17 cellular contexts compared by ENCODE assay signal in the genomic region with DNA sequence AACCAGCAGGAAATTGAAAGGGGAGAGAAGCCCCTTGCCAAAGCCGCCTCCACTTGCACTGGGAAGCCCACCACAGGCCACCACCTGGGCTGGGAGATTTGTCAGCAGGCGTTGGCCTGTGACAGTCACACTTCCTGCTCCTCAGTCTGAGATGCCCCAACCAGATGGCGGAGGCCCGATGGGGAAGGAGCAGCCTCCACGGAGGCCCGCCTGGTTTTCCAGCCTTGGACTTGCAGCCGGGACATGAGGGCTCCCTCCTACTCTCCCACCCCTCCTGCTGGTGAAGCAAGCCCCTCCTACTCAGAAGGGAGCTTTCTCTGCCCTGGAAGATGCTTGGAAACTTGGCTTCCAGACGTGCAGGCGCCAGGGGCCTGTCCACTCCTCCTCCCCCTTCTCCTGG.
DNase-seq lines count a peak whose midpoint lies in the region; ATAC-seq and TF ChIP-seq lines count a peak whose summit lies in the region.
"Had no signal": no experiment of that assay in that cellular context is flagged by ENCODE, and none has a peak within 500 bp of the region (broad histone marks: within the 10 kb centered on the region; RNA-seq: fewer than 3 reads in every experiment).

No MANE protein-coding gene starts in this region.

- no peak overlapping the region for H2BK120ac ChIP-seq in trophoblast cell (ENCODE audit: insufficient read depth, low read length, poor library complexity)

- no peak overlapping the region for H4K8ac ChIP-seq in trophoblast cell (ENCODE audit: low read depth, low read length)

- H3K79me2 ChIP-seq in trophoblast cell (ENCODE audit: control insufficient read depth, insufficient read depth, low read length, poor library complexity) = no peaks in the 10 kb centered on the region

- H3K4me1 ChIP-seq in BLaER1 = peaks cover 67% of the 10 kb centered on the region
- no peaks in the 10 kb centered on the region for H3K4me1 ChIP-seq in trophoblast cell (ENCODE audit: control insufficient read depth in 1 of 2, insufficient read depth in 2 of 2, low read length in 2 of 2)
- H3K4me1 ChIP-seq in psoas muscle = no peaks in the 10 kb centered on the region

- no CpG with 5 or more reads among the region's 9 CpGs for WGBS in trophoblast cell (ENCODE audit: extremely low coverage, insufficient coverage, insufficient read length)
- WGBS in psoas muscle, 3 donors = 78 to 90% (median 84%) methylated on average over 8 to 9 of the region's 9 CpGs

- no peak overlapping the region for H2BK12ac ChIP-seq in trophoblast cell (ENCODE audit: low read length)

- no peak overlapping the region for H3K4ac ChIP-seq in trophoblast cell (ENCODE audit: low read depth, low read length)

- H3K36me3 ChIP-seq in BLaER1 (no peaks in the 10 kb centered on the region), trophoblast cell (ENCODE audit: control insufficient read depth in 1 of 2, insufficient read depth in 2 of 2, low read length in 2 of 2) (no peaks in the 10 kb centered on the region), psoas muscle (ENCODE audit: insufficient read depth in 1 of 2, low read depth in 1 of 2) (no peaks in the 10 kb centered on the region)

- no peak overlapping the region for H2BK5ac ChIP-seq in trophoblast cell (ENCODE audit: low read depth, low read length, poor library complexity)

- POLR2A ChIA-PET in activated B cell treated with CpG ODN at 0.5 μM for 24 hours (lab: Charles Lee) = no interaction called here

- H2AK5ac ChIP-seq in trophoblast cell (ENCODE audit: low read length) = no peak overlapping the region

- DNase-seq in Jurkat, Clone E6-1 (ENCODE audit: low read depth, low spot score) = peak; percentile 11
- DNase-seq in activated B cell treated with CpG ODN at 0.5 μM for 24 hours = no peak
- no peak for DNase-seq in trophoblast cell
- DNase-seq in NCI-H2171 treated with DMSO at 0.1 percent for 48 hours (lab: John Stamatoyannopoulos, UW) = no peak
- DNase-seq in endothelial cell (ENCODE audit: low spot score) = no peak
- DNase-seq in psoas muscle = no peak
- DNase-seq: ACHN; CD8-positive, alpha-beta T cell; COR-L47; DMS153; DMS79 treated with DMSO at 0.1 percent for 48 hours; GDM1; GM23248; KG1 had no signal

- H3K14ac ChIP-seq in trophoblast cell (ENCODE audit: low read length) = no peak overlapping the region

- H3K9me3 Mint-ChIP-seq in activated B cell treated with CpG ODN at 0.5 μM for 24 hours = no peaks in the 10 kb centered on the region
- no peaks in the 10 kb centered on the region for H3K9me3 Mint-ChIP-seq in endothelial cell (ENCODE audit: unreplicated experiment)
- H3K9me3 Mint-ChIP-seq: CD8-positive, alpha-beta T cell had no signal

- no peaks in the 10 kb centered on the region for H4K20me1 ChIP-seq in BLaER1

- H3K27me3 ChIP-seq in BLaER1 (no peaks in the 10 kb centered on the region), trophoblast cell (ENCODE audit: insufficient read depth, low read length) (no peaks in the 10 kb centered on the region), psoas muscle (ENCODE audit: insufficient read depth in 3 of 3, low read length in 2 of 3) (peaks cover 0 to 2% (median 0%) of the 10 kb centered on the region in 3 donors)

- H4K12ac ChIP-seq in trophoblast cell (ENCODE audit: low read depth, low read length) = no peak overlapping the region

- H3K4me1 Mint-ChIP-seq in activated B cell treated with CpG ODN at 0.5 μM for 24 hours (no peaks in the 10 kb centered on the region), endothelial cell (ENCODE audit: unreplicated experiment) (peaks cover 3% of the 10 kb centered on the region)

- TF ChIP-seq CTCF in activated B cell treated with CpG ODN at 0.5 μM for 24 hours (IDR thresholded peaks at IDR 0.05) (no peak), endothelial cell (IDR thresholded peaks at IDR 0.05; ENCODE audit: unreplicated experiment) (no peak), psoas muscle (IDR thresholded peaks at IDR 0.05) (no peak)

- H4K91ac ChIP-seq in trophoblast cell (ENCODE audit: low read depth, low read length) = no peak overlapping the region

- CTCF ChIA-PET in activated B cell treated with CpG ODN at 0.5 μM for 24 hours (lab: Charles Lee) = no interaction called here

- H3K4me2 ChIP-seq in BLaER1 = peak overlapping the region; percentile 66
- H3K4me2 ChIP-seq in trophoblast cell (ENCODE audit: low read length) = no peak overlapping the region

- no peaks in the 10 kb centered on the region for H3K36me3 Mint-ChIP-seq in activated B cell treated with CpG ODN at 0.5 μM for 24 hours (ENCODE audit: low read depth)
- no peaks in the 10 kb centered on the region for H3K36me3 Mint-ChIP-seq in endothelial cell (ENCODE audit: low read depth, unreplicated experiment)
- H3K36me3 Mint-ChIP-seq: CD8-positive, alpha-beta T cell had no signal

- ATAC-seq in activated B cell treated with CpG ODN at 0.5 μM for 24 hours (ENCODE audit: low read depth) (no peak), psoas muscle (no peak)
- ATAC-seq: CD8-positive, alpha-beta T cell; HCT116 had no signal

- H3K9me3 ChIP-seq in BLaER1 = no peaks in the 10 kb centered on the region
- peaks cover 3% of the 10 kb centered on the region for H3K9me3 ChIP-seq in trophoblast cell (ENCODE audit: insufficient read depth, low read depth, low read length)
- H3K9me3 ChIP-seq in psoas muscle = no peaks in the 10 kb centered on the region

- H3K23ac ChIP-seq in trophoblast cell (ENCODE audit: low read length) = no peak overlapping the region

- H3K9ac ChIP-seq in BLaER1 (no peak overlapping the region), trophoblast cell (ENCODE audit: low read length) (no peak overlapping the region)
- H3K9ac ChIP-seq: GM23248 had no signal

- no peak overlapping the region for H3K4me3 Mint-ChIP-seq in activated B cell treated with CpG ODN at 0.5 μM for 24 hours
- no peak overlapping the region for H3K4me3 Mint-ChIP-seq in endothelial cell (ENCODE audit: unreplicated experiment)
- H3K4me3 Mint-ChIP-seq: CD8-positive, alpha-beta T cell had no signal

- H3K27ac Mint-ChIP-seq in activated B cell treated with CpG ODN at 0.5 μM for 24 hours = peak overlapping the region; percentile 16
- no peak overlapping the region for H3K27ac Mint-ChIP-seq in endothelial cell (ENCODE audit: unreplicated experiment)
- H3K27ac Mint-ChIP-seq: CD8-positive, alpha-beta T cell had no signal

- no peak overlapping the region for H3K4me3 ChIP-seq in BLaER1
- no peak overlapping the region for H3K4me3 ChIP-seq in Jurkat, Clone E6-1 (ENCODE audit: low read length)
- H3K4me3 ChIP-seq in trophoblast cell (ENCODE audit: low read depth, low read length) = no peak overlapping the region
- no peak overlapping the region for H3K4me3 ChIP-seq in psoas muscle
- H3K4me3 ChIP-seq: GM23248 had no signal

- no peaks in the 10 kb centered on the region for H3K79me1 ChIP-seq in trophoblast cell (ENCODE audit: low read length)

- H3K27ac ChIP-seq in BLaER1 = no peak overlapping the region
- no peak overlapping the region for H3K27ac ChIP-seq in trophoblast cell (ENCODE audit: low read depth, low read length)
- no peak overlapping the region for H3K27ac ChIP-seq in psoas muscle
- H3K27ac ChIP-seq: C4-2B, GM23248 had no signal

- peak overlapping the region; percentile 19 for H2AFZ ChIP-seq in trophoblast cell (ENCODE audit: insufficient read depth, low read length, poor library complexity)
- H2AFZ ChIP-seq: GM23248 had no signal

- intact Hi-C loops in activated B cell treated with CpG ODN at 0.5 μM for 24 hours (cut with micrococcal nuclease) = no loop called here
- intact Hi-C loops in psoas muscle (cut with DNase I) = no loop called here

- H3K27me3 Mint-ChIP-seq in activated B cell treated with CpG ODN at 0.5 μM for 24 hours (peaks cover 16% of the 10 kb centered on the region), endothelial cell (ENCODE audit: unreplicated experiment) (peaks cover 2% of the 10 kb centered on the region)

- H3K18ac ChIP-seq in trophoblast cell (ENCODE audit: low read length) = no peak overlapping the region
